ENCODE assay signal across 20 cellular contexts in genomic region chr16:24996731-24997130, GRCh38. TPM values are rescaled to one million over a fixed set of nuclear protein-coding genes. Genes with fewer than 3 reads are reported as not detected.
DNase-seq lines count a peak whose midpoint lies in the region; ATAC-seq and TF ChIP-seq lines count a peak whose summit lies in the region.
"Had no signal": no experiment of that assay in that cellular context is flagged by ENCODE, and none has a peak within 500 bp of the region (broad histone marks: within the 10 kb centered on the region; RNA-seq: fewer than 3 reads in every experiment).

No MANE protein-coding gene starts in this region.

- DNase-seq in left ventricle myocardium inferior, result no peak
- no peak for DNase-seq in left ventricle myocardium superior
- no peak for DNase-seq in RWPE2 (ENCODE audit: low spot score)
- peak; percentile 64 for DNase-seq in epithelial cell of esophagus (ENCODE audit: low read depth)
- no peak for DNase-seq in tibial nerve (ENCODE audit: low spot score in 2 of 2)
- DNase-seq in NCI-H1436 (lab: John Stamatoyannopoulos, UW), result no peak
- no peak for DNase-seq in COR-L47 (lab: John Stamatoyannopoulos, UW)
- DNase-seq: Calu3, DMS53, H7, Karpas-422, MM.1S, NCI-H1930, NCI-H2171 treated with DMSO at 0.1 percent for 48 hours, NCI-H510A treated with DMSO at 0.1 percent for 48 hours, NCI-H82 had no signal

- peaks cover 100% of the 10 kb centered on the region for H3K4me1 ChIP-seq in left ventricle myocardium inferior
- H3K4me1 ChIP-seq in RWPE2 (ENCODE audit: insufficient read depth, poor library complexity, severe bottlenecking), result peaks cover 30% of the 10 kb centered on the region
- peaks cover 0 to 93% (median 49%) of the 10 kb centered on the region in 4 donors for H3K4me1 ChIP-seq in tibial nerve

- TF ChIP-seq POLR2A in tibial nerve (IDR thresholded peaks at IDR 0.05), result no peak

- TF ChIP-seq CTCF in left ventricle myocardium inferior (IDR thresholded peaks at IDR 0.05; ENCODE audit: borderline replicate concordance), result no peak
- no peak for TF ChIP-seq CTCF in RWPE2 (IDR thresholded peaks at IDR 0.05; ENCODE audit: poor library complexity, severe bottlenecking)
- no peak for TF ChIP-seq CTCF in epithelial cell of esophagus (IDR thresholded peaks at IDR 0.05; ENCODE audit: insufficient read depth, low read depth, low read length, missing control alignments)
- TF ChIP-seq CTCF in tibial nerve (IDR thresholded peaks at IDR 0.05), result no peak

- intact Hi-C loops in left ventricle myocardium inferior (cut with micrococcal nuclease), result no loop called here
- intact Hi-C loops in left ventricle myocardium superior (cut with micrococcal nuclease), result no loop called here

- 91% methylated on average over 2 of the region's 2 CpGs for WGBS in tibial nerve, 2 donors

- H3K9me3 ChIP-seq in left ventricle myocardium inferior (replicated peaks) (no peaks in the 10 kb centered on the region), RWPE2 (ENCODE audit: severe bottlenecking) (no peaks in the 10 kb centered on the region), tibial nerve (no peaks in the 10 kb centered on the region)
- H3K9me3 ChIP-seq: A549 had no signal

- ATAC-seq in left ventricle myocardium superior (no peak), RWPE2 (ENCODE audit: low read depth) (no peak), GM21423 (IDR thresholded peaks at IDR 0.05; ENCODE audit: unreplicated experiment) (no peak)
- ATAC-seq: A549, Right ventricle myocardium inferior, SK-N-SH treated with all-trans-retinoic acid at 6 μM for 48 hours had no signal

- peak overlapping the region; percentile 88 for H3K27ac ChIP-seq in left ventricle myocardium inferior (replicated peaks)
- peak overlapping the region; percentile 0 for H3K27ac ChIP-seq in RWPE2 (ENCODE audit: poor library complexity, severe bottlenecking)
- H3K27ac ChIP-seq in tibial nerve, result no peak overlapping the region
- H3K27ac ChIP-seq: A549 had no signal

- H3K36me3 ChIP-seq in left ventricle myocardium inferior (no peaks in the 10 kb centered on the region), RWPE2 (ENCODE audit: low read depth) (no peaks in the 10 kb centered on the region), tibial nerve (no peaks in the 10 kb centered on the region)

- H3K4me3 ChIP-seq in left ventricle myocardium inferior (no peak overlapping the region), RWPE2 (ENCODE audit: severe bottlenecking) (no peak overlapping the region), epithelial cell of esophagus (ENCODE audit: low read length) (no peak overlapping the region), tibial nerve (no peak overlapping the region)
- H3K4me3 ChIP-seq: A549 had no signal

- no peak for TF ChIP-seq EP300 in tibial nerve (IDR thresholded peaks at IDR 0.05)

- H3K27me3 ChIP-seq in left ventricle myocardium inferior (ENCODE audit: low read depth) (no peaks in the 10 kb centered on the region), RWPE2 (ENCODE audit: insufficient read depth, poor library complexity, severe bottlenecking) (no peaks in the 10 kb centered on the region), tibial nerve (no peaks in the 10 kb centered on the region)

RNA-seq across cellular contexts. Expression of gene ARHGAP17, which starts 18.4 kb away (rescaled TPM):
- total RNA-seq in left ventricle myocardium inferior (53.7 TPM), left ventricle myocardium superior (72.2 TPM), tibial nerve (10 to 100 TPM; 43.3 to 72.6 (median 56.2) TPM)

Comparison
In these comparisons a context has a peak if more than half of its experiments do, and no peak if none do; other contexts are left out.
1. H3K27ac ChIP-seq: peak in left ventricle myocardium inferior (single experiment) and RWPE2 (single experiment); none in tibial nerve (0 of 4).